1 cellular context compared by ENCODE assay signal in the genomic region with DNA sequence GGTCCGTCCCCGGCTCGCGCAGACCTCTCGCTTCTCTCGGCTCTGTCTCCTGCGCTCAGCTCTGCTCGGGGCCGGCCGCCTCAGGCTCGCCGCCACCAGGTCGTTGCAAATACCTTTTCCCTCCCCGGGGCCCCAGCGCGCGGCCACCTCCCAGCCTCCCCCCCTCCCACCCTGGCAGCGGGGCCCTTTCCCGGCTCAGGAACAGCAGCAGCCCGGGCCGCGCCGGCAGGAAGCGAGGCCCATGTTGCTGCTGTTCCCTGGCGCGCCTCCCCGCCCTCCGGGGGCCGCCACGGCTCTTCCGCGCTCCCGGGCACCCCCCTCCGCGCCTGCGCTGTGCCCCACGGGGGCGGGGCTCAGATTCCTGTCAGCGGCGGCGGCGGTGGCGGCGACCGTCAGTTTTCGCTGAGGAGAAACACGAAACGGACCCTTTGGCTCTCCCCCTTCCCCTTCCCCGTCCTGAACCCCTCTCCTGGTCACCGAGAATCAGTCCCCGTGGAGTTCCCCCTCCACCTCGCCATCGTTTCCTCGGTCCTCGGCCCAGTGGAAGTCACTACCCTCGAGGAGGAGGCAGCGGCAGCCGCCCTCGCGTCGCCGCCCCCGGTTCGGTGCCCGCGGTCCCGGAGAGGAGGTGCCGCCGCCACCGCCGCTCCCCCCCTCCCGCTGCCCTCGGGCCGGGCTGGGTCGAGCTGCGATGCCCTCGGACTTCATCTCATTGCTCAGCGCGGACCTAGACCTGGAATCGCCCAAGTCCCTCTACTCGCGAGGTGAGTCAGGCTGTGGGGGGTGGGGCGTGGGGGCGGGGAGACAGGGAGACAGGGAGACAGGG.
A peak's percentile ranks its signal among the peaks of the same experiment; 100 is the strongest.
TF ChIP-seq lines count a peak whose summit lies in the region.

A gene with protein sequence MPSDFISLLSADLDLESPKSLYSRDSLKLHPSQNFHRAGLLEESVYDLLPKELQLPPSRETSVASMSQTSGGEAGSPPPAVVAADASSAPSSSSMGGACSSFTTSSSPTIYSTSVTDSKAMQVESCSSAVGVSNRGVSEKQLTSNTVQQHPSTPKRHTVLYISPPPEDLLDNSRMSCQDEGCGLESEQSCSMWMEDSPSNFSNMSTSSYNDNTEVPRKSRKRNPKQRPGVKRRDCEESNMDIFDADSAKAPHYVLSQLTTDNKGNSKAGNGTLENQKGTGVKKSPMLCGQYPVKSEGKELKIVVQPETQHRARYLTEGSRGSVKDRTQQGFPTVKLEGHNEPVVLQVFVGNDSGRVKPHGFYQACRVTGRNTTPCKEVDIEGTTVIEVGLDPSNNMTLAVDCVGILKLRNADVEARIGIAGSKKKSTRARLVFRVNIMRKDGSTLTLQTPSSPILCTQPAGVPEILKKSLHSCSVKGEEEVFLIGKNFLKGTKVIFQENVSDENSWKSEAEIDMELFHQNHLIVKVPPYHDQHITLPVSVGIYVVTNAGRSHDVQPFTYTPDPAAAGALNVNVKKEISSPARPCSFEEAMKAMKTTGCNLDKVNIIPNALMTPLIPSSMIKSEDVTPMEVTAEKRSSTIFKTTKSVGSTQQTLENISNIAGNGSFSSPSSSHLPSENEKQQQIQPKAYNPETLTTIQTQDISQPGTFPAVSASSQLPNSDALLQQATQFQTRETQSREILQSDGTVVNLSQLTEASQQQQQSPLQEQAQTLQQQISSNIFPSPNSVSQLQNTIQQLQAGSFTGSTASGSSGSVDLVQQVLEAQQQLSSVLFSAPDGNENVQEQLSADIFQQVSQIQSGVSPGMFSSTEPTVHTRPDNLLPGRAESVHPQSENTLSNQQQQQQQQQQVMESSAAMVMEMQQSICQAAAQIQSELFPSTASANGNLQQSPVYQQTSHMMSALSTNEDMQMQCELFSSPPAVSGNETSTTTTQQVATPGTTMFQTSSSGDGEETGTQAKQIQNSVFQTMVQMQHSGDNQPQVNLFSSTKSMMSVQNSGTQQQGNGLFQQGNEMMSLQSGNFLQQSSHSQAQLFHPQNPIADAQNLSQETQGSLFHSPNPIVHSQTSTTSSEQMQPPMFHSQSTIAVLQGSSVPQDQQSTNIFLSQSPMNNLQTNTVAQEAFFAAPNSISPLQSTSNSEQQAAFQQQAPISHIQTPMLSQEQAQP (N-terminal part only) (plus strand): TSS at position 356 of the 826 bp plus-strand sequence. CDS start 336 bp downstream, at position 692.

TF ChIP-seq in HepG2, 621 proteins besides CTCF, POLR2A, EP300 and RAD21 (continued from another document and continues in another):
- TF ChIP-seq, protein P1, sequence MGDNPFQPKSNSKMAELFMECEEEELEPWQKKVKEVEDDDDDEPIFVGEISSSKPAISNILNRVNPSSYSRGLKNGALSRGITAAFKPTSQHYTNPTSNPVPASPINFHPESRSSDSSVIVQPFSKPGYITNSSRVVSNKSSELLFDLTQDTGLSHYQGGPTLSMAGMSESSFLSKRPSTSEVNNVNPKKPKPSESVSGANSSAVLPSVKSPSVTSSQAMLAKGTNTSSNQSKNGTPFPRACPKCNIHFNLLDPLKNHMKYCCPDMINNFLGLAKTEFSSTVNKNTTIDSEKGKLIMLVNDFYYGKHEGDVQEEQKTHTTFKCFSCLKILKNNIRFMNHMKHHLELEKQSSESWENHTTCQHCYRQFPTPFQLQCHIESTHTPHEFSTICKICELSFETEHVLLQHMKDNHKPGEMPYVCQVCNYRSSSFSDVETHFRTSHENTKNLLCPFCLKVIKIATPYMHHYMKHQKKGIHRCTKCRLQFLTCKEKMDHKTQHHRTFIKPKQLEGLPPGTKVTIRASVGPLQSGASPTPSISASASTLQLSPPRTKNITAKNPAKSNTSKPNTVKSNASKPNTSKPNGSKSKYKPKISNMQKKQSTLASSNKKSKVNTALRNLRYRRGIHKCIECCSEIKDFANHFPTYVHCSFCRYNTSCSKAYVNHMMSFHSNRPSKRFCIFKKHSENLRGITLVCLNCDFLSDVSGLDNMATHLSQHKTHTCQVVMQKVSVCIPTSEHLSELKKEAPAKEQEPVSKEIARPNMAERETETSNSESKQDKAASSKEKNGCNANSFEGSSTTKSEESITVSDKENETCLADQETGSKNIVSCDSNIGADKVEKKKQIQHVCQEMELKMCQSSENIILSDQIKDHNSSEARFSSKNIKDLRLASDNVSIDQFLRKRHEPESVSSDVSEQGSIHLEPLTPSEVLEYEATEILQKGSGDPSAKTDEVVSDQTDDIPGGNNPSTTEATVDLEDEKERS (CRISPR knock-in tag; IDR thresholded peaks at IDR 0.05), result no peak; the same call in 1 of the 2 replicates
- TF ChIP-seq ZNF768 (CRISPR knock-in tag; IDR thresholded peaks at IDR 0.05), result peak; percentile 77
- TF ChIP-seq ZNF891 (CRISPR knock-in tag; IDR thresholded peaks at IDR 0.05), result 0 out of 2 replicates have a peak, but pooled peaks have one; percentile 73
- peak; percentile 75; the same call in 1 of the 2 replicates for TF ChIP-seq RELA (CRISPR knock-in tag; IDR thresholded peaks at IDR 0.05)
- TF ChIP-seq ZBTB33 (CRISPR knock-in tag; IDR thresholded peaks at IDR 0.05), result 0 out of 2 replicates have a peak, but pooled peaks have one; percentile 24
- peak; percentile 35 for TF ChIP-seq NR2C2 (CRISPR knock-in tag; IDR thresholded peaks at IDR 0.05; ENCODE audit: borderline replicate concordance)
- TF ChIP-seq ZNF446 (CRISPR knock-in tag; IDR thresholded peaks at IDR 0.05), result peak; percentile 78
- peak; percentile 98 for TF ChIP-seq ZNF264 (CRISPR knock-in tag; IDR thresholded peaks at IDR 0.05)
- no peak for TF ChIP-seq ATAD3A (CRISPR knock-in tag; IDR thresholded peaks at IDR 0.05)
- peak; percentile 88 for TF ChIP-seq MYC (CRISPR knock-in tag; IDR thresholded peaks at IDR 0.05; ENCODE audit: borderline replicate concordance)
- peak; percentile 88 for TF ChIP-seq THAP11 (CRISPR knock-in tag; IDR thresholded peaks at IDR 0.05)
- peak; percentile 81 for TF ChIP-seq FOXO1 (CRISPR knock-in tag; IDR thresholded peaks at IDR 0.05)
- TF ChIP-seq HNRNPUL1 (IDR thresholded peaks at IDR 0.05; ENCODE audit: low read depth, low read length), result peak; percentile 94
- TF ChIP-seq ZNF784 (CRISPR knock-in tag; IDR thresholded peaks at IDR 0.05; ENCODE audit: borderline replicate concordance), result peak; percentile 90
- TF ChIP-seq ATF7-NPFF (CRISPR knock-in tag; IDR thresholded peaks at IDR 0.05; ENCODE audit: low read depth), result peak; percentile 97
- TF ChIP-seq MBD4 (IDR thresholded peaks at IDR 0.05; ENCODE audit: borderline replicate concordance, low read length), result no peak
- TF ChIP-seq HNRNPH1 (optimal IDR thresholded peaks at IDR 0.05; ENCODE audit: low read depth, low read length), result no peak
- peak; percentile 95; the same call in 1 of the 2 replicates for TF ChIP-seq CHCHD3 (CRISPR knock-in tag; IDR thresholded peaks at IDR 0.05)
- peak; percentile 62; the same call in 1 of the 2 replicates for TF ChIP-seq TFE3 (CRISPR knock-in tag; IDR thresholded peaks at IDR 0.05)
- TF ChIP-seq ZNF530 (CRISPR knock-in tag; IDR thresholded peaks at IDR 0.05; ENCODE audit: low read depth), result no peak; the same call in 1 of the 2 replicates
- TF ChIP-seq HES4 (CRISPR knock-in tag; IDR thresholded peaks at IDR 0.05; ENCODE audit: borderline replicate concordance), result peak; percentile 91; the same call in 1 of the 2 replicates
- peak; percentile 88 for TF ChIP-seq PTBP1 (IDR thresholded peaks at IDR 0.05; ENCODE audit: low read depth, low read length, poor library complexity, severe bottlenecking)
- no peak for TF ChIP-seq ATF1 (CRISPR knock-in tag; IDR thresholded peaks at IDR 0.05)
- TF ChIP-seq ZNF30 (CRISPR knock-in tag; IDR thresholded peaks at IDR 0.05), result 0 out of 2 replicates have a peak, but pooled peaks have one; percentile 49
- TF ChIP-seq MXD3 (CRISPR knock-in tag; IDR thresholded peaks at IDR 0.05), result peak; percentile 98
- TF ChIP-seq ZNF101 (CRISPR knock-in tag; IDR thresholded peaks at IDR 0.05; ENCODE audit: borderline replicate concordance, low read depth), result no peak
- TF ChIP-seq ZKSCAN8 (CRISPR knock-in tag; IDR thresholded peaks at IDR 0.05; ENCODE audit: borderline replicate concordance), result no peak; the same call in 1 of the 2 replicates
- TF ChIP-seq SUZ12 (IDR thresholded peaks at IDR 0.05; ENCODE audit: low read depth, low read length), result no peak
- TF ChIP-seq ZSCAN20 (CRISPR knock-in tag; IDR thresholded peaks at IDR 0.05; ENCODE audit: borderline replicate concordance), result peak; percentile 87; the same call in 1 of the 2 replicates
- TF ChIP-seq HDAC2 (CRISPR knock-in tag; IDR thresholded peaks at IDR 0.05), result peak; percentile 69
- TF ChIP-seq ZSCAN12 (CRISPR knock-in tag; IDR thresholded peaks at IDR 0.05), result peak; percentile 86; the same call in 1 of the 2 replicates
- no peak for TF ChIP-seq NFE2 (CRISPR knock-in tag; IDR thresholded peaks at IDR 0.05)
- peak; percentile 38; the same call in 1 of the 2 replicates for TF ChIP-seq CREB1 (IDR thresholded peaks at IDR 0.05)
- no peak for TF ChIP-seq CREB1 (CRISPR knock-in tag; IDR thresholded peaks at IDR 0.05)
- TF ChIP-seq MNT (IDR thresholded peaks at IDR 0.05), result peak; percentile 18; the same call in 1 of the 2 replicates
- TF ChIP-seq, protein P2, sequence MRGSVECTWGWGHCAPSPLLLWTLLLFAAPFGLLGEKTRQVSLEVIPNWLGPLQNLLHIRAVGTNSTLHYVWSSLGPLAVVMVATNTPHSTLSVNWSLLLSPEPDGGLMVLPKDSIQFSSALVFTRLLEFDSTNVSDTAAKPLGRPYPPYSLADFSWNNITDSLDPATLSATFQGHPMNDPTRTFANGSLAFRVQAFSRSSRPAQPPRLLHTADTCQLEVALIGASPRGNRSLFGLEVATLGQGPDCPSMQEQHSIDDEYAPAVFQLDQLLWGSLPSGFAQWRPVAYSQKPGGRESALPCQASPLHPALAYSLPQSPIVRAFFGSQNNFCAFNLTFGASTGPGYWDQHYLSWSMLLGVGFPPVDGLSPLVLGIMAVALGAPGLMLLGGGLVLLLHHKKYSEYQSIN (CRISPR knock-in tag; IDR thresholded peaks at IDR 0.05; ENCODE audit: borderline replicate concordance), result no peak
- TF ChIP-seq PCBP2 (optimal IDR thresholded peaks at IDR 0.05; ENCODE audit: low read depth, low read length, poor library complexity, severe bottlenecking), result peak; percentile 94
- TF ChIP-seq ZNF749 (CRISPR knock-in tag; IDR thresholded peaks at IDR 0.05; ENCODE audit: borderline replicate concordance), result peak; percentile 87
- TF ChIP-seq NFE2L1 (CRISPR knock-in tag; IDR thresholded peaks at IDR 0.05; ENCODE audit: borderline replicate concordance), result no peak
